Comparison of ENCODE assay signal across 11 cellular contexts in the genomic region with DNA sequence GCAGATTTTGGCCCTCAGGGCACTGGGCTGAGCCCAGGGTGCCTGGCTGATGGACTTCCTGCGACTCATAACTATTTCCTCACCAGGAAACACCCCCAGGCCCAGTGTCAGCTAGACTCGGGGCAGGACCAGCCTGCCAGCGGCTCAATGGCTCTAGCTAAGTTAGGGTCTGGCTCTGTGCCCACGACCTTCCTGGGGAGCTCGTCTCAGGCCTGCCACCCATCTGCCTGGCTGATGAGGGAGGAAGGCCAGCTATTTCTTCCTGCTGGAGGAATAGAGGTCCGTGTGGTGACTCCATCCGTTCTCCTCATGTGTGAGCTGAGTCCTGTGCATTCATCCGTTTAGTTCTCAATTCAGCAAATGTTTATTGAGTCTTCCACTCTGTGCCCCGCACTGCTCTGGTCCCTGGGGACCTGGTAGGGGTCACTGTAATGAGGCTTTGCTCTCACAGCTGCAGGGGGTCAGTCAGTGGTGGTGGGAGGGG. TPM values are rescaled to one million over a fixed set of nuclear protein-coding genes. Genes with fewer than 3 reads are reported as not detected.
A peak's percentile ranks its signal among the peaks of the same experiment; 100 is the strongest.
DNase-seq lines count a peak whose midpoint lies in the region; ATAC-seq, FAIRE-seq and TF ChIP-seq lines count a peak whose summit lies in the region.
"Had no signal": no experiment of that assay in that cellular context is flagged by ENCODE, and none has a peak within 500 bp of the region (broad histone marks: within the 10 kb centered on the region; RNA-seq: fewer than 3 reads in every experiment).

No MANE protein-coding gene starts in this region.

- DNase-seq in right lobe of liver (peak in 2 of 3 donors; percentile 28 to 52), HepG2 (ENCODE audit: low spot score) (no peak), adrenal gland (peak; percentile 42 to 80 (median 69)), islet precursor cell (peak; percentile 93), vagina (ENCODE audit: extremely low spot score in 2 of 2) (no peak), NCI-H187 treated with DMSO at 0.1 percent for 48 hours (lab: John Stamatoyannopoulos, UW) (no peak)
- no peak for DNase-seq in activated T-helper 2 cell treated with anti-CD3 and anti-CD28 coated beads, Interferon-gamma antibody, Interleukin-2, Interleukin-4, amounts not matched to agents 10 μg/mL and 5 μg/mL and 100 μg/mL, durations not matched to agents 14 hours and 24 hours and 36 hours (ENCODE audit: low spot score)
- no peak for DNase-seq in activated naive CD8-positive, alpha-beta T cell treated with anti-CD3 and anti-CD28 coated beads, Interleukin-2, amount 50 U/mL, for 24 hours
- DNase-seq: NCI-H2081, sigmoid colon had no signal

- TF ChIP-seq CTCF in right lobe of liver (IDR thresholded peaks at IDR 0.05) (no peak), HepG2 (CRISPR knock-in tag; IDR thresholded peaks at IDR 0.05) (no peak), adrenal gland (IDR thresholded peaks at IDR 0.05) (no peak), vagina (IDR thresholded peaks at IDR 0.05) (no peak)

- H3K36me3 ChIP-seq in right lobe of liver (no peaks in the 10 kb centered on the region), HepG2 (replicated peaks in 1 of 2; ENCODE audit: control insufficient read depth in 1 of 2, insufficient read depth in 2 of 2, low read length in 2 of 2) (no peaks in the 10 kb centered on the region), adrenal gland (replicated peaks in 1 of 2) (no peaks in the 10 kb centered on the region), vagina (no peaks in the 10 kb centered on the region)
- H3K36me3 ChIP-seq: sigmoid colon had no signal

- H3K4me3 ChIP-seq in right lobe of liver (no peak overlapping the region), HepG2 (replicated peaks in 1 of 3; ENCODE audit: insufficient read depth in 1 of 3, low read depth in 2 of 3, low read length in 3 of 3) (no peak overlapping the region), adrenal gland (no peak overlapping the region), vagina (no peak overlapping the region)
- H3K4me3 ChIP-seq: sigmoid colon had no signal

- in situ Hi-C loops in HepG2 (cut with HindIII; ENCODE audit: extremely low pct_ligation_motif_present, low pct_unique_long_range_greater_than_20kb): no loop called here

- H3K4me1 ChIP-seq in right lobe of liver (no peaks in the 10 kb centered on the region), HepG2 (ENCODE audit: insufficient read depth, low read length) (no peaks in the 10 kb centered on the region), adrenal gland (replicated peaks in 1 of 2) (peaks cover 5 to 17% of the 10 kb centered on the region in 2 donors), vagina (peaks cover 44% of the 10 kb centered on the region)

- POLR2A ChIA-PET in HepG2 (lab: Yijun Ruan, JAX): no interaction called here

- no peak overlapping the region for H2AFZ ChIP-seq in HepG2 (ENCODE audit: low read length)

- H3K27ac ChIP-seq in right lobe of liver (no peak overlapping the region), HepG2 (ENCODE audit: extremely low read length, insufficient read depth, low read length) (no peak overlapping the region), adrenal gland (peak overlapping the region in 2 of 5 donors; percentile 10 to 42), vagina (peak overlapping the region; percentile 30)
- H3K27ac ChIP-seq: C4-2B had no signal

- no peaks in the 10 kb centered on the region for H3K9me3 Mint-ChIP-seq in activated T-helper 2 cell treated with anti-CD3 and anti-CD28 coated beads, Interferon-gamma antibody, Interleukin-2, Interleukin-4, amounts not matched to agents 10 μg/mL and 5 μg/mL and 100 μg/mL, durations not matched to agents 14 hours and 24 hours and 36 hours
- H3K9me3 Mint-ChIP-seq in activated naive CD8-positive, alpha-beta T cell treated with anti-CD3 and anti-CD28 coated beads, Interleukin-2, amount 50 U/mL, for 24 hours: no peaks in the 10 kb centered on the region

- no TSS peak for BruUV-seq in HepG2 (replicated peaks; lab: Mats Ljungman, UMichigan)

- no peak overlapping the region for H3K9ac ChIP-seq in HepG2 (ENCODE audit: insufficient read depth, low read depth, low read length)

- TF ChIP-seq RAD21 in HepG2 (CRISPR knock-in tag; IDR thresholded peaks at IDR 0.05): no peak

- TF ChIP-seq EP300 in HepG2 (IDR thresholded peaks at IDR 0.05; ENCODE audit: low read depth in 2 of 2, low read length in 2 of 2): no peak
- TF ChIP-seq EP300 in HepG2 (CRISPR knock-in tag; IDR thresholded peaks at IDR 0.05; ENCODE audit: borderline replicate concordance): no peak

- WGBS in right lobe of liver (ENCODE audit: insufficient coverage, low coverage, low lambda C conversion rate, missing lambda C conversion rate): 25% methylated on average over 9 of the region's 9 CpGs
- 0% methylated on average over 2 of the region's 9 CpGs for whole genome bisulfite sequencing in HepG2 (ENCODE audit: low lambda C conversion rate)
- WGBS in adrenal gland, 4 donors: 16 to 20% (median 18%) methylated on average over 8 to 9 of the region's 9 CpGs

- H3K27ac Mint-ChIP-seq in activated T-helper 2 cell treated with anti-CD3 and anti-CD28 coated beads, Interferon-gamma antibody, Interleukin-2, Interleukin-4, amounts not matched to agents 10 μg/mL and 5 μg/mL and 100 μg/mL, durations not matched to agents 14 hours and 24 hours and 36 hours: no peak overlapping the region
- H3K27ac Mint-ChIP-seq in activated naive CD8-positive, alpha-beta T cell treated with anti-CD3 and anti-CD28 coated beads, Interleukin-2, amount 50 U/mL, for 24 hours: no peak overlapping the region

- no peak for TF ChIP-seq POLR2A in right lobe of liver (IDR thresholded peaks at IDR 0.05)
- TF ChIP-seq POLR2A in HepG2 (IDR thresholded peaks at IDR 0.05; ENCODE audit: insufficient read depth in 1 of 2, low read depth in 2 of 2, low read length in 2 of 2): no peak
- no peak for TF ChIP-seq POLR2A in adrenal gland (IDR thresholded peaks at IDR 0.05)
- no peak for TF ChIP-seq POLR2A in vagina (IDR thresholded peaks at IDR 0.05)

- no peaks in the 10 kb centered on the region for H3K4me1 Mint-ChIP-seq in activated T-helper 2 cell treated with anti-CD3 and anti-CD28 coated beads, Interferon-gamma antibody, Interleukin-2, Interleukin-4, amounts not matched to agents 10 μg/mL and 5 μg/mL and 100 μg/mL, durations not matched to agents 14 hours and 24 hours and 36 hours (ENCODE audit: low read depth)
- no peaks in the 10 kb centered on the region for H3K4me1 Mint-ChIP-seq in activated naive CD8-positive, alpha-beta T cell treated with anti-CD3 and anti-CD28 coated beads, Interleukin-2, amount 50 U/mL, for 24 hours

- H3K27me3 ChIP-seq in right lobe of liver (no peaks in the 10 kb centered on the region), HepG2 (ENCODE audit: control insufficient read depth in 1 of 2, insufficient read depth in 2 of 2, low read length in 2 of 2) (no peaks in the 10 kb centered on the region), adrenal gland (no peaks in the 10 kb centered on the region), vagina (no peaks in the 10 kb centered on the region)
- H3K27me3 ChIP-seq: sigmoid colon had no signal

- intact Hi-C loops in right lobe of liver (cut with DNase I): no loop called here
- intact Hi-C loops in HepG2 (cut with micrococcal nuclease; ENCODE audit: unreplicated experiment): loop anchor here (2.0 kb wide), 1 partner anchor 45 kb away; the partner anchor contains the start of gene KIRREL1
- intact Hi-C loops in adrenal gland (cut with DNase I): loop anchor here (5.0 to 10.0 kb wide), 3 partner anchors 46 to 49 kb away; partner anchors contain the start of gene KIRREL1 (in 2 of the 2)
- intact Hi-C loops in vagina (cut with DNase I): loop anchor here (5.0 kb wide), 1 partner anchor 46 kb away; the partner anchor contains the start of gene KIRREL1
- intact Hi-C loops in activated T-helper 2 cell treated with anti-CD3 and anti-CD28 coated beads, Interferon-gamma antibody, Interleukin-2, Interleukin-4, amounts not matched to agents 10 μg/mL and 5 μg/mL and 100 μg/mL, durations not matched to agents 14 hours and 24 hours and 36 hours (cut with micrococcal nuclease): no loop called here

- H3K4me3 Mint-ChIP-seq in activated T-helper 2 cell treated with anti-CD3 and anti-CD28 coated beads, Interferon-gamma antibody, Interleukin-2, Interleukin-4, amounts not matched to agents 10 μg/mL and 5 μg/mL and 100 μg/mL, durations not matched to agents 14 hours and 24 hours and 36 hours (ENCODE audit: low read depth): no peak overlapping the region
- no peak overlapping the region for H3K4me3 Mint-ChIP-seq in activated naive CD8-positive, alpha-beta T cell treated with anti-CD3 and anti-CD28 coated beads, Interleukin-2, amount 50 U/mL, for 24 hours

- no peaks in the 10 kb centered on the region for H3K27me3 Mint-ChIP-seq in activated T-helper 2 cell treated with anti-CD3 and anti-CD28 coated beads, Interferon-gamma antibody, Interleukin-2, Interleukin-4, amounts not matched to agents 10 μg/mL and 5 μg/mL and 100 μg/mL, durations not matched to agents 14 hours and 24 hours and 36 hours (ENCODE audit: low read depth)
- peaks cover 14% of the 10 kb centered on the region for H3K27me3 Mint-ChIP-seq in activated naive CD8-positive, alpha-beta T cell treated with anti-CD3 and anti-CD28 coated beads, Interleukin-2, amount 50 U/mL, for 24 hours

- H3K36me3 Mint-ChIP-seq in activated T-helper 2 cell treated with anti-CD3 and anti-CD28 coated beads, Interferon-gamma antibody, Interleukin-2, Interleukin-4, amounts not matched to agents 10 μg/mL and 5 μg/mL and 100 μg/mL, durations not matched to agents 14 hours and 24 hours and 36 hours (ENCODE audit: low read depth): no peaks in the 10 kb centered on the region
- no peaks in the 10 kb centered on the region for H3K36me3 Mint-ChIP-seq in activated naive CD8-positive, alpha-beta T cell treated with anti-CD3 and anti-CD28 coated beads, Interleukin-2, amount 50 U/mL, for 24 hours (ENCODE audit: low read depth)

- no peaks in the 10 kb centered on the region for H3K79me2 ChIP-seq in HepG2 (ENCODE audit: insufficient read depth, low read length)

- H4K20me1 ChIP-seq in HepG2 (ENCODE audit: insufficient read depth, low read length): no peaks in the 10 kb centered on the region

- H3K9me3 ChIP-seq in right lobe of liver (no peaks in the 10 kb centered on the region), HepG2 (ENCODE audit: low read length) (no peaks in the 10 kb centered on the region), adrenal gland (replicated peaks in 1 of 3) (no peaks in the 10 kb centered on the region), vagina (no peaks in the 10 kb centered on the region)
- H3K9me3 ChIP-seq: sigmoid colon had no signal

- CTCF ChIA-PET in HepG2 (lab: Yijun Ruan, JAX; ENCODE audit: low intra/inter-chr PET ratio, low total read pairs): no interaction called here

- no peak overlapping the region for H3K4me2 ChIP-seq in HepG2 (ENCODE audit: low read depth, low read length)

- FAIRE-seq in HepG2 (lab: Jason Lieb, UNC): no peak

- ATAC-seq in right lobe of liver (peak in 2 of 4 donors; percentile 17 to 30), HepG2 (no peak)
- no peak for ATAC-seq in activated naive CD8-positive, alpha-beta T cell treated with anti-CD3 and anti-CD28 coated beads, Interleukin-2, amount 50 U/mL, for 24 hours

RNA-seq across cellular contexts. Expression of gene KIRREL1, which starts 44.5 kb away (rescaled TPM):
- total RNA-seq in right lobe of liver (1 to 10 TPM; 1.1 to 4.9 (median 2.9) TPM), HepG2 (2016; rRNA removed; fragmentation: Illumina TruSeq; extraction: Trizol) (0.02 TPM in 1 of 2 replicates, not detected in the other), adrenal gland (10 to 100 TPM; 23.6 to 57.2 (median 50.4) TPM), vagina (34.9 TPM)
- not detected in 2 replicates for total RNA-seq in HepG2 (2016; cell fraction: cytosol; rRNA removed; fragmentation: Illumina TruSeq; extraction: Trizol; ENCODE audit: low read depth)
- total RNA-seq in HepG2 (2016; cell fraction: insoluble cytoplasmic fraction; rRNA removed; fragmentation: Illumina TruSeq; extraction: Trizol): 0.02 TPM in 1 of 2 replicates, not detected in the other
- total RNA-seq in HepG2 (2016; cell fraction: membrane; rRNA removed; fragmentation: Illumina TruSeq; extraction: Trizol): not detected in 2 replicates
- 0.06 TPM in 1 of 2 replicates, not detected in the other for total RNA-seq in HepG2 (2016; cell fraction: nucleus; rRNA removed; fragmentation: Illumina TruSeq; extraction: Trizol)
- polyA plus RNA-seq in HepG2 (2011; rRNA removed) (0.01 and 0.03 TPM in 2 replicates), adrenal gland (10 to 100 TPM; 10.1 to 13.9 (median 11.2) TPM)
- 0.01 and 0.03 TPM in 2 replicates for polyA plus RNA-seq in HepG2 (2011; cell fraction: cytosol; rRNA removed)
- polyA plus RNA-seq in HepG2 (2011; cell fraction: nucleus; rRNA removed): 0.03 and 0.07 TPM in 2 replicates
- 0.04 TPM in 1 of 2 replicates, not detected in the other for polyA plus RNA-seq in HepG2 (2012)
- not detected in 2 replicates for polyA plus RNA-seq in HepG2 (2016; cell fraction: cytosol; fragmentation: Illumina TruSeq; extraction: Trizol; ENCODE audit: low read depth)
- polyA plus RNA-seq in HepG2 (2016; cell fraction: insoluble cytoplasmic fraction; fragmentation: Illumina TruSeq; extraction: Trizol; ENCODE audit: low read depth): 0.03 TPM in 1 of 2 replicates, not detected in the other
- polyA plus RNA-seq in HepG2 (2016; cell fraction: membrane; fragmentation: Illumina TruSeq; extraction: Trizol; ENCODE audit: low read depth): not detected in 2 replicates
- polyA plus RNA-seq in HepG2 (2016; cell fraction: nucleus; fragmentation: Illumina TruSeq; extraction: Trizol; ENCODE audit: insufficient read depth, low read depth): not detected in 2 replicates
- 30.8 TPM in 1 of 2 replicates, not detected in the other for polyA minus RNA-seq in HepG2 (2011; rRNA and poly(A)+ RNA removed; ENCODE audit: low replicate concordance)
- polyA minus RNA-seq in HepG2 (2011; cell fraction: cytosol; rRNA and poly(A)+ RNA removed): 0.30 TPM in 1 of 2 replicates, not detected in the other
- polyA minus RNA-seq in HepG2 (2011; cell fraction: nucleus; rRNA and poly(A)+ RNA removed): not detected in 2 replicates
- total RNA-seq in activated T-helper 2 cell treated with anti-CD3 and anti-CD28 coated beads, Interferon-gamma antibody, Interleukin-2, Interleukin-4, amounts not matched to agents 10 μg/mL and 5 μg/mL and 100 μg/mL, durations not matched to agents 14 hours and 24 hours and 36 hours: not detected in 2 replicates

Comparison
In these comparisons a context has a peak if more than half of its experiments do, and no peak if none do; other contexts are left out.
1. DNase-seq: peak in right lobe of liver (2 of 3), adrenal gland (7 of 7) and islet precursor cell (single experiment); none in HepG2 (single experiment), vagina (0 of 2), activated T-helper 2 cell treated with anti-CD3 and anti-CD28 coated beads, Interferon-gamma antibody, Interleukin-2, Interleukin-4, amounts not matched to agents 10 μg/mL and 5 μg/mL and 100 μg/mL, durations not matched to agents 14 hours and 24 hours and 36 hours (single experiment), NCI-H187 treated with DMSO at 0.1 percent for 48 hours (single experiment) and activated naive CD8-positive, alpha-beta T cell treated with anti-CD3 and anti-CD28 coated beads, Interleukin-2, amount 50 U/mL, for 24 hours (single experiment).
2. intact Hi-C loops: an anchor here in HepG2 (2.0 kb wide), adrenal gland (5.0 to 10.0 kb wide) and vagina (5.0 kb wide); none called in right lobe of liver and activated T-helper 2 cell treated with anti-CD3 and anti-CD28 coated beads, Interferon-gamma antibody, Interleukin-2, Interleukin-4, amounts not matched to agents 10 μg/mL and 5 μg/mL and 100 μg/mL, durations not matched to agents 14 hours and 24 hours and 36 hours.